In the genomic region with DNA sequence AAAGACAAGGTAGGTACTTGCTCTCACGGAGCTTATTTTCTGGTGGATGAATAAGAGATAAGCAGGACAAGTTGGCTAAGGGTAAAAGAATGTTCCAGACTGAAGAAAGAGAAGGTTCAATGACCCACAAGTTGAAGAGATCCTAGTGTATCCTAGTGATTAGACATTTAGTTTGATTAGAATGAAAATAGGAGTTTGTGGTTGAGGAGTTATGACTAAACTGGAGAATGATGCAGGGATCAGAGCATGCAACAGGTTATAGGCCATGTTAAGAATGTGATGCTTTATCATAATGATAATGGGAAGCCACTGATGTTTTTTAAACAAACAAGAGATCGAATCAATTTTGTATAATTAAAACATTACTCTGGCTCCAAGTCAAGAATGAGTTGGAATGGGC, we compare ENCODE assay signal across 14 cellular contexts.
DNase-seq lines count a peak whose midpoint lies in the region; TF ChIP-seq lines count a peak whose summit lies in the region.
"Had no signal": no experiment of that assay in that cellular context is flagged by ENCODE, and none has a peak within 500 bp of the region (broad histone marks: within the 10 kb centered on the region; RNA-seq: fewer than 3 reads in every experiment).

No MANE protein-coding gene starts in this region.

- H3K36me3 ChIP-seq in HEK293 (ENCODE audit: control insufficient read depth in 2 of 2, insufficient read depth in 1 of 2, low read length in 2 of 2): no peaks in the 10 kb centered on the region
- no peaks in the 10 kb centered on the region for H3K36me3 ChIP-seq in brain microvascular endothelial cell (replicated peaks)
- no peaks in the 10 kb centered on the region for H3K36me3 ChIP-seq in mesenchymal stem cell (ENCODE audit: control insufficient read depth in 1 of 2, insufficient read depth in 2 of 2, low read depth in 1 of 2, low read length in 2 of 2)
- H3K36me3 ChIP-seq: BLaER1 had no signal

- no peak overlapping the region for H2BK15ac ChIP-seq in mesenchymal stem cell (ENCODE audit: low read depth, poor library complexity, severe bottlenecking)

- no peak overlapping the region for H2AFZ ChIP-seq in mesenchymal stem cell (ENCODE audit: low read depth, low read length)

- TF ChIP-seq CTCF in HEK293 (tag by site-specific recombination; IDR thresholded peaks at IDR 0.05) (no peak), brain microvascular endothelial cell (IDR thresholded peaks at IDR 0.05; ENCODE audit: low read depth, low read length, missing control alignments) (no peak), GM10248 (IDR thresholded peaks at IDR 0.05; ENCODE audit: control extremely low read depth, extremely low read depth, low read depth, missing control alignments) (no peak)

- in situ Hi-C loops in brain microvascular endothelial cell (cut with HindIII; ENCODE audit: low pct_ligation_motif_present, low sequenced_read_pairs): no loop called here

- POLR2A ChIA-PET in HEK293 (lab: Yijun Ruan, JAX) (no interaction called here), GM10248 (lab: Yijun Ruan, JAX) (no interaction called here)

- no peak overlapping the region for H3K18ac ChIP-seq in mesenchymal stem cell (ENCODE audit: low read depth in 1 of 2, low read length in 2 of 2)

- H3K4me2 ChIP-seq in mesenchymal stem cell (ENCODE audit: low read length, poor library complexity, severe bottlenecking): no peak overlapping the region
- H3K4me2 ChIP-seq: BLaER1 had no signal

- H3K9me3 ChIP-seq in HEK293 (ENCODE audit: control insufficient read depth, insufficient read depth, low read depth, low read length) (no peaks in the 10 kb centered on the region), mesenchymal stem cell (ENCODE audit: control insufficient read depth, low read length) (no peaks in the 10 kb centered on the region)
- H3K9me3 ChIP-seq: BLaER1, Caco-2 had no signal

- no peak overlapping the region for H3K4ac ChIP-seq in mesenchymal stem cell (ENCODE audit: low read depth in 1 of 2, low read length in 2 of 2)

- H3K27ac ChIP-seq in HEK293 (ENCODE audit: extremely low read depth, low read depth, low read length): no peak overlapping the region
- no peak overlapping the region for H3K27ac ChIP-seq in brain microvascular endothelial cell
- H3K27ac ChIP-seq in mesenchymal stem cell (ENCODE audit: low read length, poor library complexity, severe bottlenecking): no peak overlapping the region
- H3K27ac ChIP-seq: BLaER1 had no signal

- H3K14ac ChIP-seq in mesenchymal stem cell (ENCODE audit: low read length in 2 of 2): no peak overlapping the region

- H4K91ac ChIP-seq in mesenchymal stem cell (ENCODE audit: low read length): no peak overlapping the region

- H3K23ac ChIP-seq in mesenchymal stem cell (ENCODE audit: low read length in 2 of 2): no peak overlapping the region

- no peak overlapping the region for H2BK120ac ChIP-seq in mesenchymal stem cell (ENCODE audit: low read depth, low read length)

- H4K8ac ChIP-seq in mesenchymal stem cell (ENCODE audit: low read length): no peak overlapping the region

- no peak overlapping the region for H2AK5ac ChIP-seq in mesenchymal stem cell (ENCODE audit: low read length, severe bottlenecking)

- H2BK5ac ChIP-seq in mesenchymal stem cell (ENCODE audit: low read depth, low read length, poor library complexity, severe bottlenecking): no peak overlapping the region

- H3K4me1 ChIP-seq in HEK293 (ENCODE audit: control insufficient read depth, insufficient read depth, low read length) (no peaks in the 10 kb centered on the region), mesenchymal stem cell (ENCODE audit: control insufficient read depth, insufficient read depth, low read depth, low read length) (no peaks in the 10 kb centered on the region)
- H3K4me1 ChIP-seq: BLaER1, Caco-2 had no signal

- no peak overlapping the region for H2BK12ac ChIP-seq in mesenchymal stem cell (ENCODE audit: low read length in 2 of 2)

- H3K27me3 ChIP-seq in brain microvascular endothelial cell (replicated peaks): no peaks in the 10 kb centered on the region
- H3K27me3 ChIP-seq in mesenchymal stem cell (ENCODE audit: control insufficient read depth in 1 of 2, insufficient read depth in 1 of 2, low read length in 2 of 2): no peaks in the 10 kb centered on the region
- H3K27me3 ChIP-seq: BLaER1 had no signal

- 38% methylated on average over 1 of the region's 2 CpGs for WGBS in mesenchymal stem cell

- no peak overlapping the region for H3K9ac ChIP-seq in mesenchymal stem cell (ENCODE audit: low read length)
- H3K9ac ChIP-seq: BLaER1 had no signal

- no peaks in the 10 kb centered on the region for H3K79me1 ChIP-seq in mesenchymal stem cell (replicated peaks; ENCODE audit: low read length, poor library complexity, severe bottlenecking)

- CTCF ChIA-PET in HEK293 (lab: Yijun Ruan, JAX): no interaction called here
- CTCF ChIA-PET in GM10248 (lab: Yijun Ruan, JAX): interaction anchor here (1.0 to 1.2 kb wide), 2 partner anchors 14 to 32 kb away, joined by 3 read pairs; no protein-coding TSS in a partner anchor

- no peak overlapping the region for H3K4me3 ChIP-seq in HEK293 (ENCODE audit: low read depth, low read length)
- H3K4me3 ChIP-seq in brain microvascular endothelial cell (ENCODE audit: low read depth, low read length): no peak overlapping the region
- H3K4me3 ChIP-seq in mesenchymal stem cell (ENCODE audit: insufficient read depth in 1 of 2, low read depth in 1 of 2, low read length in 2 of 2): no peak overlapping the region
- H3K4me3 ChIP-seq: BLaER1 had no signal

- peak; percentile 4 for DNase-seq in Daoy (ENCODE audit: low read depth)
- DNase-seq in brain microvascular endothelial cell: peak; percentile 16
- peak; percentile 43 for DNase-seq in mesenchymal stem cell
- DNase-seq in dermis blood vessel endothelial cell: no peak
- DNase-seq in SKM-1 treated with dmso at 0.1 percent for 144 hours (lab: John Stamatoyannopoulos, UW; ENCODE audit: unreplicated experiment): no peak
- no peak for DNase-seq in GM10248 (ENCODE audit: extremely low spot score)
- DNase-seq: 8988T; AML-193; Caco-2; CD8-positive, alpha-beta memory T cell; DMS53; KG1 had no signal

TF ChIP-seq in HEK293, 187 proteins besides CTCF, POLR2A, EP300 and RAD21:
- TF ChIP-seq ZBTB8A (tag by site-specific recombination; IDR thresholded peaks at IDR 0.05): no peak
- TF ChIP-seq SCRT2 (tag by site-specific recombination; IDR thresholded peaks at IDR 0.05): peak; percentile 63
- no peak for TF ChIP-seq ZNF629 (tag by site-specific recombination; IDR thresholded peaks at IDR 0.05)
- TF ChIP-seq SCRT1 (tag by site-specific recombination; IDR thresholded peaks at IDR 0.05; ENCODE audit: borderline replicate concordance): peak; percentile 27; the same call in 1 of the 2 replicates

Comparison
In these comparisons a context has a peak if more than half of its experiments do, and no peak if none do; other contexts are left out.
1. DNase-seq: peak in Daoy (single experiment), brain microvascular endothelial cell (single experiment) and mesenchymal stem cell (single experiment); none in dermis blood vessel endothelial cell (single experiment), SKM-1 treated with dmso at 0.1 percent for 144 hours (single experiment) and GM10248 (single experiment).